In genomic region chr3:48038971-48039481, GRCh38 we compare ENCODE assay signal across 10 cellular contexts. TPM values are rescaled to one million over a fixed set of nuclear protein-coding genes. Genes with fewer than 3 reads are reported as not detected.
DNase-seq lines count a peak whose midpoint lies in the region; ATAC-seq and TF ChIP-seq lines count a peak whose summit lies in the region.
"Had no signal": no experiment of that assay in that cellular context is flagged by ENCODE, and none has a peak within 500 bp of the region (broad histone marks: within the 10 kb centered on the region; RNA-seq: fewer than 3 reads in every experiment).

No MANE protein-coding gene starts in this region.

- H4K20me1 ChIP-seq in osteoblast (ENCODE audit: insufficient read depth, low read length): peaks cover 67% of the 10 kb centered on the region

- peak overlapping the region; percentile 37 for H3K27ac ChIP-seq in A673 (ENCODE audit: low read depth, low read length, poor library complexity, severe bottlenecking)
- peak overlapping the region; percentile 19 to 66 (median 62) for H3K27ac ChIP-seq in gastroesophageal sphincter
- peak overlapping the region; percentile 86 for H3K27ac ChIP-seq in osteoblast (ENCODE audit: low read depth, low read length)
- H3K27ac ChIP-seq: epithelial cell of prostate had no signal

- ATAC-seq in gastroesophageal sphincter (no peak), GM21619 (IDR thresholded peaks at IDR 0.05; ENCODE audit: unreplicated experiment) (no peak), HG02973 (IDR thresholded peaks at IDR 0.05; ENCODE audit: unreplicated experiment) (no peak)

- TF ChIP-seq POLR2A in gastroesophageal sphincter (IDR thresholded peaks at IDR 0.05) (no peak), lower leg skin (IDR thresholded peaks at IDR 0.05) (no peak)

- no peaks in the 10 kb centered on the region for H3K9me3 ChIP-seq in A673 (ENCODE audit: low read depth, low read length, poor library complexity, severe bottlenecking)
- H3K9me3 ChIP-seq in gastroesophageal sphincter: no peaks in the 10 kb centered on the region
- H3K9me3 ChIP-seq in osteoblast (ENCODE audit: low read depth, low read length): no peaks in the 10 kb centered on the region

- CTCF ChIA-PET in A673 (lab: Charles Lee): no interaction called here

- 33 to 37% methylated on average over 5 of the region's 6 CpGs for WGBS in gastroesophageal sphincter (ENCODE audit: low coverage in 1 of 2), 2 donors
- 59 to 63% methylated on average over 6 of the region's 6 CpGs for WGBS in lower leg skin, 2 donors

- TF ChIP-seq CTCF in A673 (conservative IDR thresholded peaks at IDR 0.05; ENCODE audit: low read depth, low read length): no peak
- no peak for TF ChIP-seq CTCF in gastroesophageal sphincter (IDR thresholded peaks at IDR 0.05)
- TF ChIP-seq CTCF in osteoblast (IDR thresholded peaks at IDR 0.05; ENCODE audit: extremely low read depth, low read depth, low read length): no peak
- no peak for TF ChIP-seq CTCF in lower leg skin (IDR thresholded peaks at IDR 0.05)

- DNase-seq in A673 (ENCODE audit: low spot score) (peak; percentile 11), SK-MEL-5 (ENCODE audit: low read depth, low spot score) (peak; percentile 90), osteoblast (ENCODE audit: insufficient read length, low spot score, missing footprints) (peak; percentile 45), lower leg skin (ENCODE audit: low spot score in 2 of 2) (no peak), A172 (ENCODE audit: low spot score) (no peak)
- DNase-seq: activated T-cell treated with anti-CD3 and anti-CD28 coated beads, Interleukin-2, amount 50 U/mL, for 1 hour had no signal

- H3K79me2 ChIP-seq in osteoblast (ENCODE audit: insufficient read depth, low read length): peaks cover 87% of the 10 kb centered on the region

- POLR2A ChIA-PET in A673 (lab: Charles Lee; ENCODE audit: low non-redundant PET): no interaction called here

- no peaks in the 10 kb centered on the region for H3K36me3 ChIP-seq in A673 (ENCODE audit: insufficient read depth, low read length, poor library complexity, severe bottlenecking)
- H3K36me3 ChIP-seq in gastroesophageal sphincter: no peaks in the 10 kb centered on the region
- no peaks in the 10 kb centered on the region for H3K36me3 ChIP-seq in osteoblast (ENCODE audit: insufficient read depth, low read length)

- H2AFZ ChIP-seq in osteoblast (ENCODE audit: low read length): no peak overlapping the region

- H3K4me1 ChIP-seq in A673 (ENCODE audit: insufficient read depth, low read length, poor library complexity, severe bottlenecking) (peaks cover 15% of the 10 kb centered on the region), gastroesophageal sphincter (peaks cover 4 to 77% (median 20%) of the 10 kb centered on the region in 3 donors), osteoblast (ENCODE audit: insufficient read depth, low read length) (peaks cover 33% of the 10 kb centered on the region)

- H3K27me3 ChIP-seq in A673 (replicated peaks; ENCODE audit: insufficient read depth, low read depth, low read length, poor library complexity) (no peaks in the 10 kb centered on the region), gastroesophageal sphincter (no peaks in the 10 kb centered on the region), osteoblast (ENCODE audit: insufficient read depth, low read length) (no peaks in the 10 kb centered on the region)

- H3K4me2 ChIP-seq in osteoblast (ENCODE audit: insufficient read depth, low read length): peak overlapping the region; percentile 70

- TF ChIP-seq EP300 in gastroesophageal sphincter (IDR thresholded peaks at IDR 0.05): no peak

- H3K4me3 ChIP-seq in A673 (ENCODE audit: low read depth, low read length, poor library complexity, severe bottlenecking): no peak overlapping the region
- no peak overlapping the region for H3K4me3 ChIP-seq in gastroesophageal sphincter
- H3K4me3 ChIP-seq in osteoblast (ENCODE audit: insufficient read depth, low read length): no peak overlapping the region
- no peak overlapping the region for H3K4me3 ChIP-seq in lower leg skin (ENCODE audit: low read depth, poor library complexity, severe bottlenecking)

- in situ Hi-C loops in SK-MEL-5 (cut with HindIII; ENCODE audit: low pct_unique_long_range_greater_than_20kb, low sequenced_read_pairs): no loop called here

- BruUV-seq in A673 (replicated peaks; lab: Mats Ljungman, UMichigan): no TSS peak

- intact Hi-C loops in A673 (cut with micrococcal nuclease; ENCODE audit: unreplicated experiment): no loop called here
- intact Hi-C loops in lower leg skin (cut with DNase I; ENCODE audit: low total_unique reads): no loop called here

RNA-seq across cellular contexts. Expression of gene MAP4, which starts 22.8 kb away (rescaled TPM):
- total RNA-seq in A673 (2021): 105 and 110 TPM in 2 replicates
- total RNA-seq in SK-MEL-5 (2014; rRNA removed; shearing (Covaris generic)): 55.3 and 61.9 TPM in 2 replicates
- 154 and 219 TPM in 2 replicates for polyA plus RNA-seq in SK-MEL-5 (2015; cell fraction: cytosol; rRNA removed)
- polyA plus RNA-seq in SK-MEL-5 (2015; cell fraction: nucleus; rRNA removed): 138 and 148 TPM in 2 replicates
- total RNA-seq in gastroesophageal sphincter: 100 to 1,000 TPM; 214 to 351 (median 231) TPM
- 158 TPM in 2 replicates for total RNA-seq in osteoblast
- total RNA-seq in lower leg skin: 100 to 1,000 TPM; 102 to 161 (median 126) TPM
- 66.0 and 87.0 TPM in 2 replicates for total RNA-seq in A172 (2014; rRNA removed; shearing (Covaris generic))

Comparison
In these comparisons a context has a peak if more than half of its experiments do, and no peak if none do; other contexts are left out.
1. DNase-seq: peak in A673 (single experiment), SK-MEL-5 (single experiment) and osteoblast (single experiment); none in lower leg skin (0 of 2) and A172 (single experiment).
2. Peak in every context shown above with its lines, with median percentiles within 50 percentile points of each other: H3K27ac ChIP-seq.